ENCODE assay signal across 8 cellular contexts in genomic region chr6:37433657-37434271, GRCh38. TPM values are rescaled to one million over a fixed set of nuclear protein-coding genes. Genes with fewer than 3 reads are reported as not detected.
A peak's percentile ranks its signal among the peaks of the same experiment; 100 is the strongest.
DNase-seq lines count a peak whose midpoint lies in the region; ATAC-seq and TF ChIP-seq lines count a peak whose summit lies in the region.

No MANE protein-coding gene starts in this region.

- H3K4me1 ChIP-seq in OCI-LY7 (ENCODE audit: insufficient read depth, low read length, poor library complexity, severe bottlenecking) (peaks cover 27% of the 10 kb centered on the region), iPS DF 6.9 (ENCODE audit: control insufficient read depth, insufficient read depth, low read length) (0 out of 2 replicates have a peak, but pooled peaks cover 2% of the 10 kb centered on the region)

- ATAC-seq in HG02885 (IDR thresholded peaks at IDR 0.05; ENCODE audit: poor library complexity, unreplicated experiment) (peak; percentile 18), sciatic nerve (no peak)
- ATAC-seq in activated naive CD4-positive, alpha-beta T cell treated with anti-CD3 and anti-CD28 coated beads, Interleukin-2, amount 50 U/mL, for 72 hours, result peak; percentile 38 to 72

- POLR2A ChIA-PET in OCI-LY7 (lab: Charles Lee), result interaction anchor here (0.6 to 2.2 kb wide), 8 partner anchors 8 to 393 kb away, joined by 3 to 7 read pairs (median 3); partner anchors contain the start of gene CCDC167

- peak; percentile 67 for DNase-seq in NCI-H82 (lab: John Stamatoyannopoulos, UW)
- no peak for DNase-seq in NCI-H82 treated with DMSO at 0.1 percent for 48 hours (lab: John Stamatoyannopoulos, UW; ENCODE audit: unreplicated experiment)
- DNase-seq in OCI-LY7 (ENCODE audit: low spot score), result peak; percentile 53
- DNase-seq in activated naive CD4-positive, alpha-beta T cell treated with anti-CD3 and anti-CD28 coated beads, Interleukin-2, amount 50 U/mL, for 72 hours (ENCODE audit: low spot score in 2 of 2), result peak; percentile 35 to 72
- no peak for DNase-seq in iPS DF 6.9 (ENCODE audit: low read depth, low spot score)
- peak; percentile 17 to 37 for DNase-seq in stimulated activated CD4-positive, alpha-beta T cell treated with anti-CD3 and anti-CD28 coated beads, Interleukin-12 subunit alpha, Interleukin-12 subunit beta, amount 100 ng/mL, for 24 hours (ENCODE audit: low read depth in 2 of 2)
- DNase-seq in sciatic nerve (ENCODE audit: low spot score), result no peak

- H3K27me3 ChIP-seq in iPS DF 6.9 (ENCODE audit: control insufficient read depth, insufficient read depth, low read length), result no peaks in the 10 kb centered on the region

- TF ChIP-seq CTCF in OCI-LY7 (conservative IDR thresholded peaks at IDR 0.05; ENCODE audit: low read length), result no peak

- peaks cover 33% of the 10 kb centered on the region for H3K36me3 ChIP-seq in OCI-LY7 (ENCODE audit: insufficient read depth, low read length)
- no peaks in the 10 kb centered on the region for H3K36me3 ChIP-seq in iPS DF 6.9 (ENCODE audit: control insufficient read depth, insufficient read depth, low read length)

- no peaks in the 10 kb centered on the region for H3K9me2 ChIP-seq in OCI-LY7 (ENCODE audit: insufficient read depth, low read length)

- H2AFZ ChIP-seq in OCI-LY7 (ENCODE audit: low read length), result peak overlapping the region; percentile 97

- H3K36me3 Mint-ChIP-seq in activated naive CD4-positive, alpha-beta T cell treated with anti-CD3 and anti-CD28 coated beads, Interleukin-2, amount 50 U/mL, for 72 hours, result peaks cover 11 to 29% of the 10 kb centered on the region in 2 donors

- no CpG with 5 or more reads among the region's 13 CpGs for WGBS in iPS DF 6.9 (ENCODE audit: insufficient coverage, insufficient read length)

- H3K27ac ChIP-seq in OCI-LY7 (ENCODE audit: low read depth, low read length, poor library complexity, severe bottlenecking) (peak overlapping the region; percentile 69), iPS DF 6.9 (ENCODE audit: low read length) (no peak overlapping the region)

- CTCF ChIA-PET in OCI-LY7 (lab: Charles Lee; ENCODE audit: unreplicated experiment), result interaction anchor here (0.7 kb wide), 1 partner anchor 34 kb away, joined by 4 read pairs; no protein-coding TSS in a partner anchor

- TSS peak; percentile 67 for BruUV-seq in OCI-LY7 (replicated peaks; lab: Mats Ljungman, UMichigan)

- H3K9me3 ChIP-seq in OCI-LY7 (ENCODE audit: low read length), result no peaks in the 10 kb centered on the region
- no peaks in the 10 kb centered on the region for H3K9me3 ChIP-seq in iPS DF 6.9 (ENCODE audit: control insufficient read depth, insufficient read depth, low read length)

- H3K27ac Mint-ChIP-seq in activated naive CD4-positive, alpha-beta T cell treated with anti-CD3 and anti-CD28 coated beads, Interleukin-2, amount 50 U/mL, for 72 hours, result peak overlapping the region; percentile 97 to 99

- H4K20me1 ChIP-seq in OCI-LY7 (ENCODE audit: insufficient read depth, low read length), result no peaks in the 10 kb centered on the region

- H3K4me3 ChIP-seq in OCI-LY7 (ENCODE audit: low read depth, low read length, poor library complexity, severe bottlenecking) (peak overlapping the region; percentile 95), iPS DF 6.9 (ENCODE audit: low read length) (peak overlapping the region; percentile 92)

- H3K4me2 ChIP-seq in OCI-LY7 (ENCODE audit: low read length), result peak overlapping the region; percentile 93

- no peaks in the 10 kb centered on the region for H3K9me3 Mint-ChIP-seq in activated naive CD4-positive, alpha-beta T cell treated with anti-CD3 and anti-CD28 coated beads, Interleukin-2, amount 50 U/mL, for 72 hours

- intact Hi-C loops in OCI-LY7 (cut with micrococcal nuclease; ENCODE audit: unreplicated experiment) (loop anchor here (5.0 kb wide), 1 partner anchor 134 kb away; no protein-coding TSS in a partner anchor), sciatic nerve (cut with DNase I) (no loop called here)

- H3K79me2 ChIP-seq in OCI-LY7 (ENCODE audit: insufficient read depth, low read depth, low read length), result peaks cover 22% of the 10 kb centered on the region; the same call in 1 of the 2 replicates

RNA-seq across cellular contexts. Expression of gene CMTR1, which starts 0.7 kb away (rescaled TPM):
- 32.3 and 36.0 TPM in 2 replicates for total RNA-seq in OCI-LY7 (2014; rRNA removed; shearing (Covaris generic))
- total RNA-seq in OCI-LY7 (2022) (41.2 and 42.8 TPM in 2 replicates), sciatic nerve (39.3 TPM)
- total RNA-seq in activated naive CD4-positive, alpha-beta T cell treated with anti-CD3 and anti-CD28 coated beads, Interleukin-2, amount 50 U/mL, for 72 hours, result 10 to 100 TPM; 42.9 to 75.9 TPM

Comparison
In these comparisons a context has a peak if more than half of its experiments do, and no peak if none do; other contexts are left out.
1. DNase-seq: peak in NCI-H82 (single experiment), OCI-LY7 (single experiment), activated naive CD4-positive, alpha-beta T cell treated with anti-CD3 and anti-CD28 coated beads, Interleukin-2, amount 50 U/mL, for 72 hours (2 of 2) and stimulated activated CD4-positive, alpha-beta T cell treated with anti-CD3 and anti-CD28 coated beads, Interleukin-12 subunit alpha, Interleukin-12 subunit beta, amount 100 ng/mL, for 24 hours (2 of 2); none in NCI-H82 treated with DMSO at 0.1 percent for 48 hours (single experiment), iPS DF 6.9 (single experiment) and sciatic nerve (single experiment).